15 cellular contexts compared by ENCODE assay signal in genomic region chr11:68683952-68684384, GRCh38. TPM values are rescaled to one million over a fixed set of nuclear protein-coding genes. Genes with fewer than 3 reads are reported as not detected.
A peak's percentile ranks its signal among the peaks of the same experiment; 100 is the strongest.
DNase-seq lines count a peak whose midpoint lies in the region; ATAC-seq and TF ChIP-seq lines count a peak whose summit lies in the region.
"Had no signal": no experiment of that assay in that cellular context is flagged by ENCODE, and none has a peak within 500 bp of the region (broad histone marks: within the 10 kb centered on the region; RNA-seq: fewer than 3 reads in every experiment).

No MANE protein-coding gene starts in this region.

- peak; percentile 77 for DNase-seq in H7
- DNase-seq in Panc1 (ENCODE audit: low read depth, low spot score), result no peak
- DNase-seq in left ventricle myocardium inferior, result no peak
- no peak for DNase-seq in psoas muscle
- no peak for DNase-seq in prostate gland (ENCODE audit: low spot score)
- DNase-seq in activated naive CD8-positive, alpha-beta T cell treated with anti-CD3 and anti-CD28 coated beads for 36 hours, result no peak
- DNase-seq in NCI-H345 treated with DMSO at 0.1 percent for 48 hours (lab: John Stamatoyannopoulos, UW; ENCODE audit: unreplicated experiment), result no peak
- DNase-seq: activated CD4-positive, alpha-beta T cell treated with anti-CD3 and anti-CD28 coated beads for 1 hour; activated T-cell treated with anti-CD3 and anti-CD28 coated beads for 4 hours; kidney; right cardiac atrium had no signal

- H3K27ac ChIP-seq in Panc1 (ENCODE audit: low read length) (no peak overlapping the region), left ventricle myocardium inferior (replicated peaks) (no peak overlapping the region), psoas muscle (no peak overlapping the region), prostate gland (no peak overlapping the region)

- peaks cover 4% of the 10 kb centered on the region for H3K4me1 Mint-ChIP-seq in activated naive CD8-positive, alpha-beta T cell treated with anti-CD3 and anti-CD28 coated beads for 36 hours

- no peaks in the 10 kb centered on the region for H3K9me3 ChIP-seq in Panc1 (ENCODE audit: control insufficient read depth, insufficient read depth, low read depth, low read length)
- H3K9me3 ChIP-seq in left ventricle myocardium inferior (replicated peaks), result no peaks in the 10 kb centered on the region
- no peaks in the 10 kb centered on the region for H3K9me3 ChIP-seq in psoas muscle
- no peaks in the 10 kb centered on the region for H3K9me3 ChIP-seq in prostate gland

- H3K27ac Mint-ChIP-seq in activated naive CD8-positive, alpha-beta T cell treated with anti-CD3 and anti-CD28 coated beads for 36 hours, result no peak overlapping the region
- H3K27ac Mint-ChIP-seq: activated naive CD8-positive, alpha-beta T cell treated with anti-CD3 and anti-CD28 coated beads, Interleukin-2, amount 50 U/mL, for 24 hours; stimulated activated naive CD8-positive, alpha-beta T cell treated with anti-CD3 and anti-CD28 coated beads, Interleukin-15, Interleukin-2, amounts not matched to agents 100 ng/mL and 50 ng/mL, for 24 hours; T-helper 1 cell treated with Interleukin-12 subunit alpha and Interleukin-12 subunit beta and Interleukin-4 antibody, amounts not matched to agents 30 μg/mL and 1 μg/mL, for 36 hours had no signal

- H3K4me1 ChIP-seq in Panc1 (ENCODE audit: control insufficient read depth, insufficient read depth, low read length), result peaks cover 3% of the 10 kb centered on the region; the same call in 1 of the 2 replicates
- peaks cover 12% of the 10 kb centered on the region for H3K4me1 ChIP-seq in left ventricle myocardium inferior
- peaks cover 5% of the 10 kb centered on the region for H3K4me1 ChIP-seq in psoas muscle
- H3K4me1 ChIP-seq in prostate gland (replicated peaks), result no peaks in the 10 kb centered on the region

- TF ChIP-seq POLR2A in prostate gland (IDR thresholded peaks at IDR 0.05), result no peak

- H3K27me3 ChIP-seq in H7 (ENCODE audit: control insufficient read depth, insufficient read depth, low read length), result peaks cover 22% of the 10 kb centered on the region
- peaks cover 4% of the 10 kb centered on the region; the same call in 1 of the 2 replicates for H3K27me3 ChIP-seq in Panc1 (ENCODE audit: control insufficient read depth, insufficient read depth, low read length)
- H3K27me3 ChIP-seq in left ventricle myocardium inferior (ENCODE audit: low read depth), result peaks cover 68% of the 10 kb centered on the region
- peaks cover 0 to 70% (median 17%) of the 10 kb centered on the region in 3 donors for H3K27me3 ChIP-seq in psoas muscle (ENCODE audit: insufficient read depth in 3 of 3, low read length in 2 of 3)
- H3K27me3 ChIP-seq in prostate gland (replicated peaks; ENCODE audit: insufficient read depth), result peaks cover 5% of the 10 kb centered on the region

- H3K36me3 Mint-ChIP-seq in activated naive CD8-positive, alpha-beta T cell treated with anti-CD3 and anti-CD28 coated beads for 36 hours, result no peaks in the 10 kb centered on the region

- POLR2A ChIA-PET in Panc1 (lab: Charles Lee), result no interaction called here

- H3K4me3 Mint-ChIP-seq in activated naive CD8-positive, alpha-beta T cell treated with anti-CD3 and anti-CD28 coated beads for 36 hours, result no peak overlapping the region
- H3K4me3 Mint-ChIP-seq: activated naive CD8-positive, alpha-beta T cell treated with anti-CD3 and anti-CD28 coated beads, Interleukin-2, amount 50 U/mL, for 24 hours; stimulated activated naive CD8-positive, alpha-beta T cell treated with anti-CD3 and anti-CD28 coated beads, Interleukin-15, Interleukin-2, amounts not matched to agents 100 ng/mL and 50 ng/mL, for 24 hours; T-helper 1 cell treated with Interleukin-12 subunit alpha and Interleukin-12 subunit beta and Interleukin-4 antibody, amounts not matched to agents 30 μg/mL and 1 μg/mL, for 36 hours had no signal

- H3K9me3 Mint-ChIP-seq in activated naive CD8-positive, alpha-beta T cell treated with anti-CD3 and anti-CD28 coated beads for 36 hours, result no peaks in the 10 kb centered on the region
- H3K9me3 Mint-ChIP-seq: activated naive CD8-positive, alpha-beta T cell treated with anti-CD3 and anti-CD28 coated beads, Interleukin-2, amount 50 U/mL, for 24 hours; stimulated activated naive CD8-positive, alpha-beta T cell treated with anti-CD3 and anti-CD28 coated beads, Interleukin-15, Interleukin-2, amounts not matched to agents 100 ng/mL and 50 ng/mL, for 24 hours; T-helper 1 cell treated with Interleukin-12 subunit alpha and Interleukin-12 subunit beta and Interleukin-4 antibody, amounts not matched to agents 30 μg/mL and 1 μg/mL, for 36 hours had no signal

- intact Hi-C loops in Panc1 (cut with micrococcal nuclease; ENCODE audit: unreplicated experiment) (no loop called here), left ventricle myocardium inferior (cut with micrococcal nuclease) (no loop called here), psoas muscle (cut with DNase I) (no loop called here), prostate gland (cut with DNase I) (no loop called here)

- peaks cover 46% of the 10 kb centered on the region for H3K27me3 Mint-ChIP-seq in activated naive CD8-positive, alpha-beta T cell treated with anti-CD3 and anti-CD28 coated beads for 36 hours

- peak overlapping the region; percentile 82 for H3K4me3 ChIP-seq in H7 (ENCODE audit: insufficient read depth, low read depth, low read length)
- peak overlapping the region; percentile 24 to 43; a peak in 3 of 4 replicates for H3K4me3 ChIP-seq in Panc1 (ENCODE audit: low read depth in 2 of 2, low read length in 2 of 2)
- H3K4me3 ChIP-seq in left ventricle myocardium inferior, result peak overlapping the region; percentile 59
- H3K4me3 ChIP-seq in psoas muscle, result peak overlapping the region; percentile 54
- peak overlapping the region in 1 of 2 donors; percentile 42 for H3K4me3 ChIP-seq in prostate gland

- in situ Hi-C loops in Panc1 (cut with HindIII; ENCODE audit: low pct_unique_long_range_greater_than_20kb, low sequenced_read_pairs), result no loop called here

- H3K36me3 ChIP-seq in H7 (replicated peaks; ENCODE audit: control insufficient read depth, insufficient read depth, low read length) (peaks cover 28% of the 10 kb centered on the region), Panc1 (ENCODE audit: control insufficient read depth, insufficient read depth, low read length) (no peaks in the 10 kb centered on the region), left ventricle myocardium inferior (no peaks in the 10 kb centered on the region), psoas muscle (ENCODE audit: insufficient read depth in 1 of 2, low read depth in 1 of 2) (no peaks in the 10 kb centered on the region), prostate gland (no peaks in the 10 kb centered on the region)

- WGBS in psoas muscle, 3 donors, result 21 to 29% (median 21%) methylated on average over 17 to 24 of the region's 24 CpGs
- WGBS in prostate gland, result 31% methylated on average over 16 of the region's 24 CpGs

- TF ChIP-seq CTCF in Panc1 (IDR thresholded peaks at IDR 0.05), result no peak
- no peak for TF ChIP-seq CTCF in left ventricle myocardium inferior (IDR thresholded peaks at IDR 0.05; ENCODE audit: borderline replicate concordance)
- TF ChIP-seq CTCF in psoas muscle (IDR thresholded peaks at IDR 0.05), result no peak
- TF ChIP-seq CTCF in prostate gland (IDR thresholded peaks at IDR 0.05), result no peak

- ATAC-seq in Panc1 (no peak), psoas muscle (peak in 1 of 4 donors; percentile 23)

- BruUV-seq in Panc1 (replicated peaks; lab: Mats Ljungman, UMichigan), result no TSS peak

- CTCF ChIA-PET in Panc1 (lab: Charles Lee), result no interaction called here

RNA-seq across cellular contexts. Expression of gene GAL, which starts 0.4 kb away (rescaled TPM):
- total RNA-seq in H7 (2014; rRNA removed; shearing (Covaris generic)), result 192 and 226 TPM in 2 replicates
- total RNA-seq in Panc1 (2021; ENCODE audit: unreplicated experiment) (16.5 TPM), left ventricle myocardium inferior (0.58 TPM), psoas muscle (under 1 TPM in 1 of 4 donors, not detected in 3; 0.38 TPM), prostate gland (1 to 10 TPM; 1.1 to 4.8 TPM)
- 9.5 TPM for polyA plus RNA-seq in Panc1 (2012; ENCODE audit: insufficient read length)
- polyA plus RNA-seq in psoas muscle, result 1 to 10 TPM in 1 of 3 donors, not detected in 2; 5.6 TPM
- total RNA-seq in activated naive CD8-positive, alpha-beta T cell treated with anti-CD3 and anti-CD28 coated beads for 36 hours, result 1 to 10 TPM; 7.2 to 8.4 TPM
- total RNA-seq: OCI-LY7, right cardiac atrium had no signal

Comparison
In these comparisons a context has a peak if more than half of its experiments do, and no peak if none do; other contexts are left out.
1. RNA of gene GAL, which starts 0.4 kb away (total RNA-seq): 192 to 226 TPM in H7; 16.5 TPM in Panc1 (single experiment), 7.2 to 8.4 TPM in activated naive CD8-positive, alpha-beta T cell treated with anti-CD3 and anti-CD28 coated beads for 36 hours, 1.1 to 4.8 TPM in prostate gland, 0.58 TPM in left ventricle myocardium inferior (single experiment) and 0.38 TPM in psoas muscle; every median in the first group is over 10 times any median in the second.